ENCODE assay signal across 18 cellular contexts in the genomic region with DNA sequence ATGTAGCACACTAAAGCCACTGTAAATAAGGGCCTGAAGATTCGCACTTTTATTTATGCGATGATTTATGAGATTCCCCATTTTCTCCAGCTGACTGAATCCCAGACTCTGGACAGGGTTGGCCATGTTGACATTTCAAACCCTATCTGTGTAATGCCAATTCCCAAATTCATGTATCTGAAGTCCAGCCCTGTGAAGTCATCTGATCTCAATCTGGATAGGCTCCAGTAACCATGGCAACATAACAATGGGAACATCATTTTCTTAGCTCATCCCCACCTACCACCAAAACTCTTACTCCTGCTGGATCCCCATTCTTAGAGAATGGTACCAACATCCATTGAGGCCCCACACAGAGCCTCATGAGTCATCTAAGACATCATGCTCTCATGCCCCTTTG. TPM values are rescaled to one million over a fixed set of nuclear protein-coding genes. Genes with fewer than 3 reads are reported as not detected.
"Had no signal": no experiment of that assay in that cellular context is flagged by ENCODE, and none has a peak within 500 bp of the region (broad histone marks: within the 10 kb centered on the region; RNA-seq: fewer than 3 reads in every experiment).

No MANE protein-coding gene starts in this region.

- H3K27ac ChIP-seq: brain microvascular endothelial cell, ovary, tibial artery had no signal

- H3K27me3 ChIP-seq: brain microvascular endothelial cell, ovary, tibial artery had no signal

- ATAC-seq: activated CD8-positive, alpha-beta T cell treated with anti-CD3 and anti-CD28 coated beads for 36 hours; activated T-cell treated with anti-CD3 and anti-CD28 coated beads, Interleukin-2, amount 50 U/mL, for 72 hours; left lobe of liver had no signal

- H3K36me3 ChIP-seq: brain microvascular endothelial cell, ovary, tibial artery had no signal

- H3K4me1 ChIP-seq: tibial artery had no signal

- H3K9me3 ChIP-seq: ovary, tibial artery had no signal

- H3K4me3 ChIP-seq: ovary, tibial artery had no signal

- DNase-seq: activated CD4-positive, alpha-beta T cell treated with anti-CD3 and anti-CD28 coated beads for 4 hours; activated CD8-positive, alpha-beta memory T cell treated with anti-CD3 and anti-CD28 coated beads, Interleukin-2, amount 50 U/mL, for 4 hours; activated CD8-positive, alpha-beta T cell treated with anti-CD3 and anti-CD28 coated beads for 36 hours; activated gamma-delta T cell treated with Interleukin-2 at 50 U/mL for 16 hours; activated naive CD8-positive, alpha-beta T cell treated with anti-CD3 and anti-CD28 coated beads for 36 hours; activated T-cell treated with anti-CD3 and anti-CD28 coated beads, Interleukin-2, amount 50 U/mL, for 72 hours; brain microvascular endothelial cell; cerebellar nuclear complex; dermis blood vessel endothelial cell; glutamatergic neuron; immature natural killer cell; ovary; small intestine; tibial artery had no signal

RNA-seq across cellular contexts. Expression of a gene that starts 59.0 kb away (rescaled TPM):
- total RNA-seq: activated CD8-positive, alpha-beta T cell treated with anti-CD3 and anti-CD28 coated beads for 36 hours; activated naive CD8-positive, alpha-beta T cell treated with anti-CD3 and anti-CD28 coated beads for 36 hours; activated T-cell treated with anti-CD3 and anti-CD28 coated beads, Interleukin-2, amount 50 U/mL, for 72 hours; dermis blood vessel endothelial cell; epithelial cell of proximal tubule; left lobe of liver; ovary; T-helper 1 cell treated with Interleukin-12 subunit alpha and Interleukin-12 subunit beta and Interleukin-4 antibody, amounts not matched to agents 30 ng/mL and 1 ng/mL, for 36 hours had no signal
- polyA plus RNA-seq: immature natural killer cell, neural cell, ovary, small intestine had no signal
